ENCODE assay signal across 14 cellular contexts in the genomic region with DNA sequence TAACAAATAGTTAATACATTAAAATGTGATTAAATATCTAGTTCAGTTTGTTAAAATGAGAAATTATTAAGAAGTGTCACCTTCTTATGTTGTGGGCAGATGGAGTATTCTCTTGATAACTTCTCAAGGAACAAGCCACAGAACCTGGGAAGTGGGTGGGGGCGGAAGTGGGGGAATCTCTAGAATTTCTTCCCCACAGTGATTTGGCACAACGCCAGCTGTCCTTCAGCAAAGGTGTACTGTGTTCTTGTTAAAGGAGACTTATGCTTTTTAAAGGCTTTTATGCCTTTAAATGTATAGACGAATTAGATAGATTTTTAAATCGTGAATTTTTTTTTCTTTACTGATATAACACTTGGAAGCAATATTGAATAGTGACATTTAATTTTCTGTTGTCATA. TPM values are rescaled to one million over a fixed set of nuclear protein-coding genes. Genes with fewer than 3 reads are reported as not detected.
DNase-seq lines count a peak whose midpoint lies in the region; ATAC-seq and TF ChIP-seq lines count a peak whose summit lies in the region.
"Had no signal": no experiment of that assay in that cellular context is flagged by ENCODE, and none has a peak within 500 bp of the region (broad histone marks: within the 10 kb centered on the region; RNA-seq: fewer than 3 reads in every experiment).

No MANE protein-coding gene starts in this region.

- peaks cover 4% of the 10 kb centered on the region for H3K9me3 Mint-ChIP-seq in activated CD4-positive, alpha-beta T cell treated with anti-CD3 and anti-CD28 coated beads for 36 hours (ENCODE audit: low read depth)
- H3K9me3 Mint-ChIP-seq in activated CD4-positive, alpha-beta T cell treated with anti-CD3 and anti-CD28 coated beads, Interleukin-2, amount 10 ng/mL, durations not matched to agents 24 days and 14 days, result peaks cover 7% of the 10 kb centered on the region
- H3K9me3 Mint-ChIP-seq: activated naive CD4-positive, alpha-beta T cell treated with anti-CD3 and anti-CD28 coated beads, Interleukin-2, amount 50 U/mL, for 24 hours; HFFc6 had no signal

- peaks cover 45% of the 10 kb centered on the region for H3K36me3 Mint-ChIP-seq in activated CD4-positive, alpha-beta T cell treated with anti-CD3 and anti-CD28 coated beads for 36 hours (ENCODE audit: low read depth)
- H3K36me3 Mint-ChIP-seq in activated CD4-positive, alpha-beta T cell treated with anti-CD3 and anti-CD28 coated beads, Interleukin-2, amount 10 ng/mL, durations not matched to agents 24 days and 14 days (ENCODE audit: low read depth), result peaks cover 46% of the 10 kb centered on the region

- ATAC-seq in activated CD4-positive, alpha-beta T cell treated with anti-CD3 and anti-CD28 coated beads for 36 hours, result no peak
- ATAC-seq in DND-41 (ENCODE audit: insufficient read depth, low read depth), result peak; percentile 50; the same call in 1 of the 3 replicates
- no peak for ATAC-seq in GM21786 (IDR thresholded peaks at IDR 0.05; ENCODE audit: unreplicated experiment)

- H3K27ac ChIP-seq in DND-41 (ENCODE audit: low read length), result no peak overlapping the region
- H3K27ac ChIP-seq: HL-60, spleen had no signal

- no peak overlapping the region for H3K4me2 ChIP-seq in DND-41 (ENCODE audit: insufficient read depth, low read length)

- TF ChIP-seq CTCF in DND-41 (IDR thresholded peaks at IDR 0.05; ENCODE audit: borderline replicate concordance, extremely low read depth, low read length, poor library complexity, severe bottlenecking), result no peak

- CTCF ChIA-PET in activated CD4-positive, alpha-beta T cell treated with anti-CD3 and anti-CD28 coated beads for 36 hours (lab: Charles Lee), result interaction anchor here (0.6 kb wide), 1 partner anchor 309 kb away, joined by 3 read pairs; no protein-coding TSS in a partner anchor

- intact Hi-C loops in activated CD4-positive, alpha-beta T cell treated with anti-CD3 and anti-CD28 coated beads for 36 hours (cut with DNase I, micrococcal nuclease), result no loop called here
- intact Hi-C loops in activated CD4-positive, alpha-beta T cell treated with anti-CD3 and anti-CD28 coated beads, Interleukin-2, amount 10 ng/mL, durations not matched to agents 24 days and 14 days (cut with micrococcal nuclease), result no loop called here
- intact Hi-C loops in posterior vena cava (cut with DNase I), result no loop called here

- H3K27me3 ChIP-seq in DND-41 (ENCODE audit: insufficient read depth, low read length, poor library complexity), result no peaks in the 10 kb centered on the region
- H3K27me3 ChIP-seq: spleen had no signal

- no peak overlapping the region for H3K4me3 ChIP-seq in DND-41 (ENCODE audit: low read depth in 1 of 2, low read length in 2 of 2)
- H3K4me3 ChIP-seq: spleen had no signal

- POLR2A ChIA-PET in activated CD4-positive, alpha-beta T cell treated with anti-CD3 and anti-CD28 coated beads for 36 hours (lab: Charles Lee), result no interaction called here

- no peaks in the 10 kb centered on the region for H4K20me1 ChIP-seq in DND-41 (ENCODE audit: insufficient read depth, low read length)

- no peaks in the 10 kb centered on the region for H3K4me1 ChIP-seq in DND-41 (ENCODE audit: insufficient read depth, low read length)

- H3K27me3 Mint-ChIP-seq in activated CD4-positive, alpha-beta T cell treated with anti-CD3 and anti-CD28 coated beads for 36 hours, result no peaks in the 10 kb centered on the region
- H3K27me3 Mint-ChIP-seq in activated CD4-positive, alpha-beta T cell treated with anti-CD3 and anti-CD28 coated beads, Interleukin-2, amount 10 ng/mL, durations not matched to agents 24 days and 14 days, result no peaks in the 10 kb centered on the region
- H3K27me3 Mint-ChIP-seq: activated naive CD4-positive, alpha-beta T cell treated with anti-CD3 and anti-CD28 coated beads, Interleukin-2, amount 50 U/mL, for 24 hours had no signal

- H3K36me3 ChIP-seq in DND-41 (ENCODE audit: insufficient read depth, low read length), result peaks cover 35% of the 10 kb centered on the region; the same call in 1 of the 2 replicates

- no peak overlapping the region for H3K27ac Mint-ChIP-seq in activated CD4-positive, alpha-beta T cell treated with anti-CD3 and anti-CD28 coated beads for 36 hours
- H3K27ac Mint-ChIP-seq in activated CD4-positive, alpha-beta T cell treated with anti-CD3 and anti-CD28 coated beads, Interleukin-2, amount 10 ng/mL, durations not matched to agents 24 days and 14 days, result no peak overlapping the region
- H3K27ac Mint-ChIP-seq: activated naive CD4-positive, alpha-beta T cell treated with anti-CD3 and anti-CD28 coated beads, Interleukin-2, amount 50 U/mL, for 24 hours; HFFc6 had no signal

- H3K9ac ChIP-seq in DND-41 (ENCODE audit: low read depth, low read length), result no peak overlapping the region

- no peak overlapping the region for H2AFZ ChIP-seq in DND-41 (ENCODE audit: low read depth, low read length)

- DNase-seq in activated CD4-positive, alpha-beta T cell treated with anti-CD3 and anti-CD28 coated beads for 36 hours, result peak; percentile 20
- DNase-seq in activated CD4-positive, alpha-beta T cell treated with anti-CD3 and anti-CD28 coated beads for 1 hour, result no peak
- DNase-seq in DND-41 (peak; percentile 43), kidney tubule cell (ENCODE audit: low spot score) (peak; percentile 45), posterior vena cava (ENCODE audit: low spot score) (no peak), ureter (ENCODE audit: low spot score) (no peak)
- peak; percentile 63 for DNase-seq in activated CD4-positive, alpha-beta T cell treated with anti-CD3 and anti-CD28 coated beads, Interleukin-2, amount 10 ng/mL, durations not matched to agents 24 days and 14 days
- DNase-seq: HFFc6, kidney, spleen, trophoblast cell had no signal

- H3K9me3 ChIP-seq in DND-41 (ENCODE audit: insufficient read depth, low read length, severe bottlenecking), result no peaks in the 10 kb centered on the region

- peaks cover 14% of the 10 kb centered on the region for H3K4me1 Mint-ChIP-seq in activated CD4-positive, alpha-beta T cell treated with anti-CD3 and anti-CD28 coated beads for 36 hours
- peaks cover 12% of the 10 kb centered on the region for H3K4me1 Mint-ChIP-seq in activated CD4-positive, alpha-beta T cell treated with anti-CD3 and anti-CD28 coated beads, Interleukin-2, amount 10 ng/mL, durations not matched to agents 24 days and 14 days

- H3K79me2 ChIP-seq in DND-41 (ENCODE audit: insufficient read depth, low read length), result no peaks in the 10 kb centered on the region; the same call in 1 of the 2 replicates

- no peak overlapping the region for H3K4me3 Mint-ChIP-seq in activated CD4-positive, alpha-beta T cell treated with anti-CD3 and anti-CD28 coated beads for 36 hours
- H3K4me3 Mint-ChIP-seq in activated CD4-positive, alpha-beta T cell treated with anti-CD3 and anti-CD28 coated beads, Interleukin-2, amount 10 ng/mL, durations not matched to agents 24 days and 14 days, result no peak overlapping the region
- H3K4me3 Mint-ChIP-seq: activated naive CD4-positive, alpha-beta T cell treated with anti-CD3 and anti-CD28 coated beads, Interleukin-2, amount 50 U/mL, for 24 hours; HFFc6 had no signal

RNA-seq across cellular contexts. Expression of gene SEC22A, which starts 42.4 kb away (rescaled TPM):
- total RNA-seq in activated CD4-positive, alpha-beta T cell treated with anti-CD3 and anti-CD28 coated beads for 36 hours, result 10 to 100 TPM; 13.2 to 16.3 TPM
- 16.3 and 18.7 TPM in 2 replicates for total RNA-seq in activated CD4-positive, alpha-beta T cell treated with anti-CD3 and anti-CD28 coated beads, Interleukin-2, amount 10 ng/mL, durations not matched to agents 24 days and 14 days
- 10 to 100 TPM; 14.9 to 18.1 TPM for total RNA-seq in posterior vena cava
- total RNA-seq in ureter, result 15.2 TPM

Comparison
In these comparisons a context has a peak if more than half of its experiments do, and no peak if none do; other contexts are left out.
1. DNase-seq: peak in activated CD4-positive, alpha-beta T cell treated with anti-CD3 and anti-CD28 coated beads for 36 hours (single experiment), DND-41 (single experiment), activated CD4-positive, alpha-beta T cell treated with anti-CD3 and anti-CD28 coated beads, Interleukin-2, amount 10 ng/mL, durations not matched to agents 24 days and 14 days (single experiment) and kidney tubule cell (single experiment); none in activated CD4-positive, alpha-beta T cell treated with anti-CD3 and anti-CD28 coated beads for 1 hour (single experiment), posterior vena cava (single experiment) and ureter (single experiment).